ENCODE assay signal across 9 cellular contexts in the genomic region with DNA sequence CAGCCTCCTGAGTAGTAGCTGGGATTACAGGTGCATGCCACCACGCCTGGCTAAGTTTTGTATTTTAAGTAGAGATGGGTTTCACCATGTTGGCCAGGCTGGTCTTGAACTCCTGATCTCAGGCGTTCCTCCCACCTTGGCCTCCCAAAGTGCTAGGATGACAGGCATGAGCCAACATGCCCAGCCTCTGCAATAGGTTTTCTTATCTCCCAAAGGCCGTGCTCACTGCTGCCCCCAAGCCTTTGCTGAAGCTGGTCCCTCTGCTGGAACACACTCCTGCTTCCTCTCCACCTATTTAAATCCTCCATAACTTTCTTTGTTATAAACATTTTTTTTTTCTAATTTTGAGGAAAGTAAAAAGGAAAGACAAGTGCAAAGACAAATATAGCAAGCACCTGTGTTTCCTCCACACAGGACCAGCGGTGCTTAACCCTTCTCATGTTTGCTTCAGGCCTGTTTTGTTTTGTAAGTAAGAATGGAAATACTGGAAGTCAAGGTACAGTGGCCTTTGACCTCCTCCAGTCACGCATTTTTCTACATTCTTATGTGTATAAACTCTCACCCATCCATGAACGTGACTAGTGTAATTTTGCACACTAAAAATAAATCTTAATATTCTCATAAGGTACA. TPM values are rescaled to one million over a fixed set of nuclear protein-coding genes. Genes with fewer than 3 reads are reported as not detected.
DNase-seq lines count a peak whose midpoint lies in the region; ATAC-seq, FAIRE-seq and TF ChIP-seq lines count a peak whose summit lies in the region.
"Had no signal": no experiment of that assay in that cellular context is flagged by ENCODE, and none has a peak within 500 bp of the region (broad histone marks: within the 10 kb centered on the region; RNA-seq: fewer than 3 reads in every experiment).

No MANE protein-coding gene starts in this region.

- DNase-seq in Caki2 (ENCODE audit: low read depth) (peak; percentile 59), H4 (ENCODE audit: low spot score) (peak; percentile 51), RKO (ENCODE audit: low spot score) (peak; percentile 66), foreskin keratinocyte (peak in 1 of 2 donors; percentile 49), small intestine (no peak), Ammon's horn (ENCODE audit: low spot score) (no peak)
- DNase-seq in activated naive CD4-positive, alpha-beta T cell (lab: John Stamatoyannopoulos, UW) = no peak
- DNase-seq: colonic mucosa had no signal

- H3K4me1 ChIP-seq in foreskin keratinocyte (no peaks in the 10 kb centered on the region), small intestine (ENCODE audit: control insufficient read depth in 2 of 2, insufficient read depth in 1 of 2, low read depth in 1 of 2, low read length in 1 of 2) (no peaks in the 10 kb centered on the region)
- H3K4me1 ChIP-seq: colonic mucosa had no signal

- in situ Hi-C loops in Caki2 (cut with HindIII; ENCODE audit: low pct_unique_long_range_greater_than_20kb, low sequenced_read_pairs) = no loop called here

- 32 to 45% (median 41%) methylated on average over 6 of the region's 6 CpGs for WGBS in small intestine, 3 donors

- H3K4me3 ChIP-seq in small intestine (ENCODE audit: low read depth in 1 of 2, low read length in 2 of 2) = no peak overlapping the region
- H3K4me3 ChIP-seq: colonic mucosa had no signal

- H3K27me3 ChIP-seq in foreskin keratinocyte (peaks cover 10% of the 10 kb centered on the region), small intestine (ENCODE audit: control insufficient read depth in 2 of 2, insufficient read depth in 2 of 2, low read length in 2 of 2) (peaks cover 0 to 12% of the 10 kb centered on the region in 2 donors)
- H3K27me3 ChIP-seq: colonic mucosa had no signal

- peak; percentile 64 for TF ChIP-seq CTCF in foreskin keratinocyte (conservative IDR thresholded peaks at IDR 0.05)

- H3K36me3 ChIP-seq in small intestine (ENCODE audit: control insufficient read depth in 2 of 2, insufficient read depth in 2 of 2, low read length in 2 of 2) = no peaks in the 10 kb centered on the region
- H3K36me3 ChIP-seq: colonic mucosa had no signal

- no peak overlapping the region for H3K27ac ChIP-seq in foreskin keratinocyte
- H3K27ac ChIP-seq in small intestine (ENCODE audit: low read depth in 1 of 2, low read length in 1 of 2) = no peak overlapping the region
- H3K27ac ChIP-seq: colonic mucosa had no signal

- no peaks in the 10 kb centered on the region for H3K9me3 ChIP-seq in small intestine (ENCODE audit: control insufficient read depth, low read depth)
- H3K9me3 ChIP-seq: colonic mucosa had no signal

- no peak for FAIRE-seq in small intestine (lab: Jason Lieb, UNC)

- no peak for ATAC-seq in foreskin keratinocyte
- no peak for ATAC-seq in activated CD4-positive, CD25-positive, alpha-beta regulatory T cell treated with anti-CD3 and anti-CD28 coated beads, Interleukin-2, amount 50 U/mL, for 24 hours

RNA-seq across cellular contexts. Expression of a gene that starts 14.5 kb away (rescaled TPM):
- 8.0 and 10.0 TPM in 2 replicates for total RNA-seq in Caki2 (2014; rRNA removed; shearing (Covaris generic); ENCODE audit: low replicate concordance)
- total RNA-seq in H4 (2014; rRNA removed; shearing (Covaris generic)) = 2.7 and 2.8 TPM in 2 replicates
- total RNA-seq in foreskin keratinocyte = 11.0 and 14.1 TPM in 2 replicates
- polyA plus RNA-seq in foreskin keratinocyte (10.8 and 13.0 TPM in 2 replicates), small intestine (10 to 100 TPM in 2 of 3 donors, 1 to 10 TPM in 1; 8.9 to 21.0 (median 11.0) TPM)

RNA-seq across cellular contexts. Expression of a gene that starts 45.3 kb away (rescaled TPM):
- total RNA-seq in Caki2 (2014; rRNA removed; shearing (Covaris generic); ENCODE audit: low replicate concordance) = 379 and 415 TPM in 2 replicates
- total RNA-seq in H4 (2014; rRNA removed; shearing (Covaris generic)) = 165 and 192 TPM in 2 replicates
- 127 and 150 TPM in 2 replicates for total RNA-seq in foreskin keratinocyte
- polyA plus RNA-seq in foreskin keratinocyte (205 and 269 TPM in 2 replicates), small intestine (100 to 1,000 TPM in 1 of 3 donors, 10 to 100 TPM in 2; 45.8 to 220 (median 75.7) TPM)

Comparison
In these comparisons a context has a peak if more than half of its experiments do, and no peak if none do; other contexts are left out.
1. DNase-seq: peak in Caki2 (single experiment), H4 (single experiment) and RKO (single experiment); none in small intestine (single experiment), activated naive CD4-positive, alpha-beta T cell (0 of 4) and Ammon's horn (single experiment).